1 cellular context compared by ENCODE assay signal in genomic region chr10:124650263-124650662, GRCh38.
TF ChIP-seq lines count a peak whose summit lies in the region.

No MANE protein-coding gene starts in this region.

TF ChIP-seq in GM23338, 12 proteins besides CTCF, POLR2A, EP300 and RAD21 (continued from another document):
- no peak for TF ChIP-seq ZNF462 (CRISPR knock-in tag; IDR thresholded peaks at IDR 0.05)
- TF ChIP-seq EZH2 (IDR thresholded peaks at IDR 0.05; ENCODE audit: low read depth, unreplicated experiment), result no peak
- TF ChIP-seq REST (IDR thresholded peaks at IDR 0.05; ENCODE audit: unreplicated experiment), result no peak
- TF ChIP-seq JUNB (IDR thresholded peaks at IDR 0.05; ENCODE audit: unreplicated experiment), result no peak
- TF ChIP-seq EZH2phosphoT487 (IDR thresholded peaks at IDR 0.05; ENCODE audit: unreplicated experiment), result no peak
